In genomic region chr2:158459161-158460003, GRCh38 we compare ENCODE assay signal across 9 cellular contexts. TPM values are rescaled to one million over a fixed set of nuclear protein-coding genes. Genes with fewer than 3 reads are reported as not detected.
DNase-seq lines count a peak whose midpoint lies in the region; ATAC-seq, FAIRE-seq and TF ChIP-seq lines count a peak whose summit lies in the region.
"Had no signal": no experiment of that assay in that cellular context is flagged by ENCODE, and none has a peak within 500 bp of the region (broad histone marks: within the 10 kb centered on the region; RNA-seq: fewer than 3 reads in every experiment).

No MANE protein-coding gene starts in this region.

- peaks cover 71% of the 10 kb centered on the region for H3K79me2 ChIP-seq in HCT116 (ENCODE audit: insufficient read depth, low read length)

- RAD21 ChIA-PET in HCT116 (lab: Charles Lee; ENCODE audit: low non-redundant PET in 1 of 2, low total read pairs in 2 of 2, uncharacterized antibody in 2 of 2, unreplicated experiment in 2 of 2), result no interaction called here

- H3K4me2 ChIP-seq in A549, result peak overlapping the region; percentile 91
- peak overlapping the region; percentile 95 for H3K4me2 ChIP-seq in HCT116 (ENCODE audit: low read length)

- BruUV-seq in HCT116 (replicated peaks; lab: Mats Ljungman, UMichigan), result TSS peak; percentile 41

- DNase-seq in A549 (ENCODE audit: low read depth in 1 of 2, low spot score in 1 of 2), result peak in 1 of 2 experiments; percentile 9
- DNase-seq in HCT116 (ENCODE audit: low read depth, low spot score), result no peak
- DNase-seq in activated T-helper 2 cell treated with anti-CD3 and anti-CD28 coated beads, Interferon-gamma antibody, Interleukin-2, Interleukin-4, amounts not matched to agents 10 μg/mL and 5 μg/mL and 100 μg/mL, durations not matched to agents 14 hours and 24 hours and 36 hours (ENCODE audit: low spot score), result no peak
- DNase-seq in inferior parietal cortex (ENCODE audit: extremely low spot score), result peak; percentile 53
- no peak for DNase-seq in effector CD8-positive, alpha-beta T cell (lab: John Stamatoyannopoulos, UW)
- no peak for DNase-seq in COLO829 (ENCODE audit: low spot score)
- no peak for DNase-seq in GM13976 (ENCODE audit: low spot score)
- DNase-seq: amniotic stem cell had no signal

- H3K9me3 Mint-ChIP-seq in activated T-helper 2 cell treated with anti-CD3 and anti-CD28 coated beads, Interferon-gamma antibody, Interleukin-2, Interleukin-4, amounts not matched to agents 10 μg/mL and 5 μg/mL and 100 μg/mL, durations not matched to agents 14 hours and 24 hours and 36 hours, result no peaks in the 10 kb centered on the region

- FAIRE-seq in A549 (lab: Jason Lieb, UNC), result no peak

- H3K4me1 Mint-ChIP-seq in activated T-helper 2 cell treated with anti-CD3 and anti-CD28 coated beads, Interferon-gamma antibody, Interleukin-2, Interleukin-4, amounts not matched to agents 10 μg/mL and 5 μg/mL and 100 μg/mL, durations not matched to agents 14 hours and 24 hours and 36 hours (ENCODE audit: low read depth), result peaks cover 22% of the 10 kb centered on the region

- H2AFZ ChIP-seq in HCT116 (ENCODE audit: low read depth, low read length, poor library complexity, severe bottlenecking), result no peak overlapping the region

- no peak overlapping the region for H3K9ac ChIP-seq in HCT116 (ENCODE audit: low read length)

- H3K9me2 ChIP-seq in HCT116 (ENCODE audit: insufficient read depth), result no peaks in the 10 kb centered on the region

- intact Hi-C loops in HCT116 (cut with micrococcal nuclease), result loop anchor here (5.0 kb wide), 2 partner anchors 293 to 427 kb away; no protein-coding TSS in a partner anchor
- intact Hi-C loops in activated T-helper 2 cell treated with anti-CD3 and anti-CD28 coated beads, Interferon-gamma antibody, Interleukin-2, Interleukin-4, amounts not matched to agents 10 μg/mL and 5 μg/mL and 100 μg/mL, durations not matched to agents 14 hours and 24 hours and 36 hours (cut with micrococcal nuclease), result loop anchor here (5.0 to 10.0 kb wide), 8 partner anchors 295 to 1253 kb away; partner anchors contain the start of genes ACVR1C, MARCHF7 and WDSUB1

- TF ChIP-seq POLR2A in A549 (IDR thresholded peaks at IDR 0.05; ENCODE audit: low read length) (no peak), HCT116 (IDR thresholded peaks at IDR 0.05; ENCODE audit: borderline replicate concordance, extremely low read depth, insufficient read depth, insufficient read length) (no peak)

- H3K36me3 ChIP-seq in HCT116 (ENCODE audit: control insufficient read depth in 1 of 2, insufficient read depth in 2 of 2, low read length in 2 of 2), result no peaks in the 10 kb centered on the region

- TF ChIP-seq RAD21 in A549 (conservative IDR thresholded peaks at IDR 0.05 in 1 of 2, IDR thresholded peaks at IDR 0.05 in 1 of 2), result no peak
- no peak for TF ChIP-seq RAD21 in HCT116 (IDR thresholded peaks at IDR 0.05; ENCODE audit: low read depth)

- peaks cover 45% of the 10 kb centered on the region for H3K4me1 ChIP-seq in A549
- H3K4me1 ChIP-seq in HCT116 (ENCODE audit: control insufficient read depth in 1 of 2, insufficient read depth in 2 of 2, low read length in 2 of 2), result peaks cover 22 to 29% of the 10 kb centered on the region in 2 experiments

- H3K27ac ChIP-seq in A549 (peak overlapping the region; percentile 25 to 95; a peak in 3 of 6 replicates), HCT116 (ENCODE audit: low read depth, low read length) (no peak overlapping the region)

- in situ Hi-C loops in GM13976 (cut with MboI; ENCODE audit: low sequenced_read_pairs, unreplicated experiment), result loop anchor here (25.0 kb wide), 1 partner anchor 278 kb away; no protein-coding TSS in a partner anchor

- peak overlapping the region; percentile 94 for H3K4me3 Mint-ChIP-seq in activated T-helper 2 cell treated with anti-CD3 and anti-CD28 coated beads, Interferon-gamma antibody, Interleukin-2, Interleukin-4, amounts not matched to agents 10 μg/mL and 5 μg/mL and 100 μg/mL, durations not matched to agents 14 hours and 24 hours and 36 hours (ENCODE audit: low read depth)

- H3K27me3 ChIP-seq in HCT116 (ENCODE audit: insufficient read depth, low read length), result no peaks in the 10 kb centered on the region

- H3K36me3 Mint-ChIP-seq in activated T-helper 2 cell treated with anti-CD3 and anti-CD28 coated beads, Interferon-gamma antibody, Interleukin-2, Interleukin-4, amounts not matched to agents 10 μg/mL and 5 μg/mL and 100 μg/mL, durations not matched to agents 14 hours and 24 hours and 36 hours (ENCODE audit: low read depth), result no peaks in the 10 kb centered on the region

- TF ChIP-seq EP300 in A549 (IDR thresholded peaks at IDR 0.05), result no peak

- ATAC-seq in A549, result no peak
- ATAC-seq in HCT116, result no peak
- no peak for ATAC-seq in GM18511 (IDR thresholded peaks at IDR 0.05; ENCODE audit: unreplicated experiment)

- H3K4me3 ChIP-seq in A549 (peak overlapping the region; percentile 94), HCT116 (replicated peaks in 1 of 2; ENCODE audit: low read depth in 1 of 2, low read length in 2 of 2) (peak overlapping the region in 1 of 2 experiments; percentile 85; a peak in 1 of 4 replicates)

- H3K27me3 Mint-ChIP-seq in activated T-helper 2 cell treated with anti-CD3 and anti-CD28 coated beads, Interferon-gamma antibody, Interleukin-2, Interleukin-4, amounts not matched to agents 10 μg/mL and 5 μg/mL and 100 μg/mL, durations not matched to agents 14 hours and 24 hours and 36 hours (ENCODE audit: low read depth), result peaks cover 18% of the 10 kb centered on the region

- no peak overlapping the region for H3K27ac Mint-ChIP-seq in activated T-helper 2 cell treated with anti-CD3 and anti-CD28 coated beads, Interferon-gamma antibody, Interleukin-2, Interleukin-4, amounts not matched to agents 10 μg/mL and 5 μg/mL and 100 μg/mL, durations not matched to agents 14 hours and 24 hours and 36 hours

- CTCF ChIA-PET in A549 (lab: Yijun Ruan, JAX) (interaction anchor here (1.2 to 3.7 kb wide), 4 partner anchors 10 to 294 kb away, joined by 3 to 13 read pairs (median 8); no protein-coding TSS in a partner anchor), HCT116 (lab: Charles Lee) (no interaction called here)

- WGBS in A549 (ENCODE audit: missing lambda C conversion rate), result 34% methylated on average over 9 of the region's 9 CpGs

- TF ChIP-seq CTCF in A549 (IDR thresholded peaks at IDR 0.05), result no peak
- no peak for TF ChIP-seq CTCF in HCT116 (IDR thresholded peaks at IDR 0.05 in 2 of 3, conservative IDR thresholded peaks at IDR 0.05 in 1 of 3; ENCODE audit: borderline replicate concordance in 1 of 3, insufficient read depth in 1 of 3, low read depth in 2 of 3, low read length in 2 of 3)
- TF ChIP-seq CTCF in GM13976 (IDR thresholded peaks at IDR 0.05; ENCODE audit: borderline replicate concordance, control extremely low read depth, extremely low read depth, insufficient read depth, missing control alignments), result no peak

- H3K9me3 ChIP-seq in A549 (no peaks in the 10 kb centered on the region), HCT116 (ENCODE audit: control insufficient read depth in 1 of 2, insufficient read depth in 1 of 2, low read depth in 1 of 2, low read length in 2 of 2) (no peaks in the 10 kb centered on the region)

- POLR2A ChIA-PET in A549 (lab: Yijun Ruan, JAX), result no interaction called here
- POLR2A ChIA-PET in HCT116 (lab: Charles Lee), result no interaction called here

- peaks cover 26% of the 10 kb centered on the region; the same call in 1 of the 2 replicates for H4K20me1 ChIP-seq in HCT116 (ENCODE audit: insufficient read depth)

TF ChIP-seq in A549, 52 proteins besides CTCF, POLR2A, EP300 and RAD21:
- TF ChIP-seq CEBPB (IDR thresholded peaks at IDR 0.05) (peak; percentile 17 to 59; a peak in 2 of 4 replicates), EHF (CRISPR knock-in tag; IDR thresholded peaks at IDR 0.05) (no peak)

TF ChIP-seq in HCT116, 20 proteins besides CTCF, POLR2A, EP300 and RAD21 (continues in another document):
- TF ChIP-seq ATF3 (IDR thresholded peaks at IDR 0.05) (no peak), JUND (IDR thresholded peaks at IDR 0.05) (no peak)

RNA-seq across cellular contexts. Expression of gene PKP4, which starts 2.6 kb away (rescaled TPM):
- 56.6 and 57.9 TPM in 2 replicates for polyA plus RNA-seq in A549 (2011; rRNA removed)
- 23.5 and 29.0 TPM in 2 replicates for polyA plus RNA-seq in A549 (2012; cell fraction: cytosol; rRNA removed)
- 42.4 and 45.8 TPM in 2 replicates for polyA plus RNA-seq in A549 (2012; cell fraction: nucleus; rRNA removed)
- polyA plus RNA-seq in A549 (2017; fragmentation: RNase III; extraction: RNeasy Plus Mini Kit Qiagen cat#74134 plus additional on column Dnase treatment), result 26.7 to 33.4 TPM (median 27.0 TPM) in 3 replicates
- 123 and 140 TPM in 2 replicates for polyA minus RNA-seq in A549 (2011; rRNA and poly(A)+ RNA removed)
- total RNA-seq in HCT116 (2021; ENCODE audit: unreplicated experiment), result 55.2 TPM
- 32.4 and 36.9 TPM in 2 replicates for polyA plus RNA-seq in HCT116 (2012)
- total RNA-seq in activated T-helper 2 cell treated with anti-CD3 and anti-CD28 coated beads, Interferon-gamma antibody, Interleukin-2, Interleukin-4, amounts not matched to agents 10 μg/mL and 5 μg/mL and 100 μg/mL, durations not matched to agents 14 hours and 24 hours and 36 hours, result 26.9 and 27.0 TPM in 2 replicates

RNA-seq across cellular contexts. Expression of gene CCDC148, which starts 2.8 kb away (rescaled TPM):
- polyA plus RNA-seq in A549 (2011; rRNA removed) (0.56 and 0.85 TPM in 2 replicates), A549 (2017; fragmentation: RNase III; extraction: RNeasy Plus Mini Kit Qiagen cat#74134 plus additional on column Dnase treatment) (0.41 to 0.61 TPM (median 0.50 TPM) in 3 replicates)
- 0.26 and 0.45 TPM in 2 replicates for polyA plus RNA-seq in A549 (2012; cell fraction: cytosol; rRNA removed)
- 0.11 and 0.20 TPM in 2 replicates for polyA plus RNA-seq in A549 (2012; cell fraction: nucleus; rRNA removed)
- polyA minus RNA-seq in A549 (2011; rRNA and poly(A)+ RNA removed), result 0.83 and 2.7 TPM in 2 replicates
- total RNA-seq in HCT116 (2021; ENCODE audit: unreplicated experiment), result 0.59 TPM
- polyA plus RNA-seq in HCT116 (2012), result 0.29 and 0.33 TPM in 2 replicates
- total RNA-seq in activated T-helper 2 cell treated with anti-CD3 and anti-CD28 coated beads, Interferon-gamma antibody, Interleukin-2, Interleukin-4, amounts not matched to agents 10 μg/mL and 5 μg/mL and 100 μg/mL, durations not matched to agents 14 hours and 24 hours and 36 hours, result not detected in 2 replicates

Comparison
In these comparisons a context has a peak if more than half of its experiments do, and no peak if none do; other contexts are left out.
1. Of the 6 proteins assayed by ChIP-seq in both A549 and HCT116: peak only in A549: CEBPB; only in HCT116: none; in both: none; in neither: 5.